1 cellular context compared by ENCODE assay signal in genomic region chr6:36971926-36972673, GRCh38.
TF ChIP-seq lines count a peak whose summit lies in the region.

No MANE protein-coding gene starts in this region.

TF ChIP-seq in HEK293, 187 proteins besides CTCF, POLR2A, EP300 and RAD21 (continued from another document):
- TF ChIP-seq ZSCAN18 (tag by site-specific recombination; IDR thresholded peaks at IDR 0.05) (no peak), ZBTB17 (tag by site-specific recombination; IDR thresholded peaks at IDR 0.05) (peak; percentile 36; the same call in 1 of the 2 replicates)
